ENCODE assay signal across 8 cellular contexts in the genomic region with DNA sequence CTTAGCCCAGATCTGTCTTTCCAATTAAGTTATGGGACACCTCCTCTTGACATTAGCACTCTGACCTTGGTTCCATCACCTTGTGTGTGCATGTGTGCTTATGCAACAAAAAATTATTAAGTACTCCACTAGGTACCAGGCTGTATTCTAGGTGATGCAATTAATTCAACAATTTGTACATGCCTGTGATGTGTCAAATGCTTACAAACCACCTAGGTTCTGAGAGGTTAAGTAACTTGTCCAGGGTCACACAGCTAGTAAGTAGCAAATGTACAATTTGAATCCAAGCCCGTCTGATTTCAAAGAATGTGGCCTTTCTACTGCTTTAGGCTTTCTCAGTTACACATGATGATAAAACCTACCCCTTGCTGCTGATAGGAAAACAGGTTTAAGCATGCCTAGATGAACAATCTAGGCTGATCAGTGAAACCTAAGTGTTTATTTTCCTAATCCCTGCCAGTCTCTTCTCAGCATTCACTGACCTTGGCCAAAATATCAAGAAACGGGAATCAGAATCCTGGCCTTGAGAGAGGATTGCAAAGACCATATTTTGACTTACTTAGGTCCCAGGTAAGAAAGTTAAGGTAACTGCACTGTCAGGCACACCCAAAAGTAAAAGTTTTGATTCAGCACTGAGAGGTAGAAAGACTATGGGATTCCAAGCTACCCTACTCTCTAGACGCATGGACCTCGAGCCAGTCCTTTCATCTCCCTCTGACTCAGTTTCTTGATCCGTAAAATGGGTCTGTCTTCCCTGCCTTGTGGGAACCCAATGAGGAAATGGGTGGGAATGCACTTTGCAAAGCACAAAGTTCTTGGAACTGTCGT. TPM values are rescaled to one million over a fixed set of nuclear protein-coding genes. Genes with fewer than 3 reads are reported as not detected.
DNase-seq lines count a peak whose midpoint lies in the region; ATAC-seq and TF ChIP-seq lines count a peak whose summit lies in the region.

No MANE protein-coding gene starts in this region.

- peaks cover 53% of the 10 kb centered on the region for H3K36me3 Mint-ChIP-seq in dendritic cell treated with granulocyte-macrophage colony-stimulating factor and Interleukin-4, amounts not matched to agents 40 ng/mL and 50 ng/mL, for 4 days (ENCODE audit: low read depth)
- H3K36me3 Mint-ChIP-seq in naive B cell: peaks cover 5 to 7% of the 10 kb centered on the region in 2 donors

- intact Hi-C loops in dendritic cell treated with granulocyte-macrophage colony-stimulating factor and Interleukin-4, amounts not matched to agents 40 ng/mL and 50 ng/mL, for 4 days (cut with micrococcal nuclease): loop anchor here (5.0 kb wide), 2 partner anchors 197 to 622 kb away; a partner anchor contains a TSS
- intact Hi-C loops in posterior cingulate gyrus (cut with DNase I): loop anchor here (2.0 to 10.0 kb wide), 3 partner anchors 197 to 560 kb away; a partner anchor contains a TSS

- H3K9me3 ChIP-seq in Loucy (ENCODE audit: insufficient read depth, low read depth, low read length): no peaks in the 10 kb centered on the region

- H3K4me2 ChIP-seq in Loucy (ENCODE audit: low read depth, low read length, poor library complexity, severe bottlenecking): peak overlapping the region; percentile 83

- no peaks in the 10 kb centered on the region for H3K27me3 Mint-ChIP-seq in dendritic cell treated with granulocyte-macrophage colony-stimulating factor and Interleukin-4, amounts not matched to agents 40 ng/mL and 50 ng/mL, for 4 days
- H3K27me3 Mint-ChIP-seq in naive B cell: no peaks in the 10 kb centered on the region

- ATAC-seq in naive B cell (ENCODE audit: low read depth in 2 of 2): no peak

- H4K20me1 ChIP-seq in Loucy (ENCODE audit: insufficient read depth, low read length, poor library complexity, severe bottlenecking): no peaks in the 10 kb centered on the region

- no peaks in the 10 kb centered on the region for H3K79me2 ChIP-seq in Loucy (ENCODE audit: insufficient read depth, low read length)

- peak overlapping the region; percentile 97 for H3K27ac Mint-ChIP-seq in dendritic cell treated with granulocyte-macrophage colony-stimulating factor and Interleukin-4, amounts not matched to agents 40 ng/mL and 50 ng/mL, for 4 days
- peak overlapping the region in 4 of 6 donors; percentile 43 to 99 (median 78) for H3K27ac Mint-ChIP-seq in naive B cell

- peak overlapping the region; percentile 98 for H2AFZ ChIP-seq in Loucy (ENCODE audit: low read length)

- H3K9ac ChIP-seq in Loucy (ENCODE audit: low read depth, low read length, poor library complexity, severe bottlenecking): peak overlapping the region; percentile 86

- H3K4me3 ChIP-seq in AG09309 (ENCODE audit: control insufficient read depth, low read depth, low read length) (peak overlapping the region; percentile 87), Loucy (ENCODE audit: low read length, poor library complexity, severe bottlenecking) (peak overlapping the region; percentile 82)

- no peak for TF ChIP-seq CTCF in AG09309 (IDR thresholded peaks at IDR 0.05; ENCODE audit: control insufficient read depth, insufficient read depth, low read depth, low read length, missing control alignments)
- no peak for TF ChIP-seq CTCF in Loucy (conservative IDR thresholded peaks at IDR 0.05; ENCODE audit: low read length)

- peaks cover 62% of the 10 kb centered on the region for H3K4me1 Mint-ChIP-seq in dendritic cell treated with granulocyte-macrophage colony-stimulating factor and Interleukin-4, amounts not matched to agents 40 ng/mL and 50 ng/mL, for 4 days (ENCODE audit: low read depth)
- H3K4me1 Mint-ChIP-seq in naive B cell: peaks cover 5 to 29% (median 25%) of the 10 kb centered on the region in 3 donors

- H3K9me2 ChIP-seq in Loucy (replicated peaks; ENCODE audit: low read depth, low read length): no peaks in the 10 kb centered on the region

- H3K4me1 ChIP-seq in Loucy (ENCODE audit: insufficient read depth, low read length, poor library complexity, severe bottlenecking): peaks cover 6% of the 10 kb centered on the region

- DNase-seq in AG09309 (ENCODE audit: low read depth) (no peak), naive B cell (no peak), GM03348 (ENCODE audit: low spot score) (no peak), posterior cingulate gyrus (no peak), DMS 273 treated with DMSO at 0.1 percent for 48 hours (lab: John Stamatoyannopoulos, UW) (no peak)
- no peak for DNase-seq in activated CD8-positive, alpha-beta memory T cell treated with anti-CD3 and anti-CD28 coated beads, Interleukin-2, amount 50 U/mL, for 4 hours

- no peaks in the 10 kb centered on the region for H3K36me3 ChIP-seq in Loucy (ENCODE audit: insufficient read depth, low read length)

- no peaks in the 10 kb centered on the region for H3K27me3 ChIP-seq in Loucy (ENCODE audit: insufficient read depth, low read length, poor library complexity, severe bottlenecking)

- H3K9me3 Mint-ChIP-seq in dendritic cell treated with granulocyte-macrophage colony-stimulating factor and Interleukin-4, amounts not matched to agents 40 ng/mL and 50 ng/mL, for 4 days: no peaks in the 10 kb centered on the region
- peaks cover 0 to 1% (median 0%) of the 10 kb centered on the region in 7 donors for H3K9me3 Mint-ChIP-seq in naive B cell

- H3F3A ChIP-seq in Loucy (ENCODE audit: low read depth): no peaks in the 10 kb centered on the region

- peak overlapping the region; percentile 93 for H3K4me3 Mint-ChIP-seq in dendritic cell treated with granulocyte-macrophage colony-stimulating factor and Interleukin-4, amounts not matched to agents 40 ng/mL and 50 ng/mL, for 4 days
- peak overlapping the region; percentile 89 to 98 (median 97) for H3K4me3 Mint-ChIP-seq in naive B cell

RNA-seq across cellular contexts. Expression of a gene that starts 1.0 kb away (rescaled TPM):
- polyA plus RNA-seq in naive B cell (ENCODE audit: low read depth in 6 of 6): 1 to 10 TPM in 5 of 6 donors, not detected in 1; 1.3 to 3.1 (median 1.6) TPM
